ENCODE assay signal across 1 cellular context in the genomic region with DNA sequence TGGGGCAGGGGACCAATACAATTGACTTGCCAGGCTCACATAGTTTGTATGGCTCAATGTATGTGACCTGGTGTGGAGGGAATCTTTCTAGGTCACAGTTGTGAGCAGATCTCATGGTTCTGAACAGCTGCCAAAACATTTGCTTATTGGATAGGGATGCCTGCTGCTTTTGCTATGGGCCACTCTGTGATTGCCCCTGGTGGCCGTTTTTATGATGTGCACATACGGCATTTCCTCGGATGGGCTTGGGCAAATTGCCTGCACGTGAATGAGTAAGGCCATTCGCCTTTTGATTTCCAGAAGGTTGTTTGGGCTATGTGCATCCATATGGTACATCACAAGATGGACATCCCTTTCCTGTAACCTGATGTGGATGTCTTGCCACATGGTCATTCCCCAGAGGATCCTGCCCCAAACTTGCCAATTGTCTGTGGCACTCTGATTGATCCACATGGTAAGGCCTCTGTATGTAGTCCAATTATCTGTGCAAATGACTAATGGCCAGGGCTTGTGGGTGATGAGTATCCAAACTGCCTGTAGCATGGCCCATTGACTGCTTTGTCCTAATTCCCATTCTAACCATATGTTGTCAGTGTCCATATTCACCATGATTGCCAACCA.
TF ChIP-seq lines count a peak whose summit lies in the region.

No MANE protein-coding gene starts in this region.

TF ChIP-seq in HCT116, 20 proteins besides CTCF, POLR2A, EP300 and RAD21 (continued from another document):
- TF ChIP-seq EZH2phosphoT487 (IDR thresholded peaks at IDR 0.05; ENCODE audit: borderline replicate concordance) (no peak), REST (IDR thresholded peaks at IDR 0.05; ENCODE audit: low read depth) (no peak), ATF3 (IDR thresholded peaks at IDR 0.05) (no peak), EZH2 (IDR thresholded peaks at IDR 0.05) (no peak), TCF7L2 (IDR thresholded peaks at IDR 0.05; ENCODE audit: borderline replicate concordance, extremely low read depth, insufficient read depth, insufficient read length) (no peak), POLR2AphosphoS5 (IDR thresholded peaks at IDR 0.05; ENCODE audit: low read depth, low read length) (no peak)
- TF ChIP-seq, protein P1, sequence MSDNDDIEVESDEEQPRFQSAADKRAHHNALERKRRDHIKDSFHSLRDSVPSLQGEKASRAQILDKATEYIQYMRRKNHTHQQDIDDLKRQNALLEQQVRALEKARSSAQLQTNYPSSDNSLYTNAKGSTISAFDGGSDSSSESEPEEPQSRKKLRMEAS (IDR thresholded peaks at IDR 0.05), result no peak
TF ChIP-seq in HCT116: peak in this region for 0.
